In the genomic region with DNA sequence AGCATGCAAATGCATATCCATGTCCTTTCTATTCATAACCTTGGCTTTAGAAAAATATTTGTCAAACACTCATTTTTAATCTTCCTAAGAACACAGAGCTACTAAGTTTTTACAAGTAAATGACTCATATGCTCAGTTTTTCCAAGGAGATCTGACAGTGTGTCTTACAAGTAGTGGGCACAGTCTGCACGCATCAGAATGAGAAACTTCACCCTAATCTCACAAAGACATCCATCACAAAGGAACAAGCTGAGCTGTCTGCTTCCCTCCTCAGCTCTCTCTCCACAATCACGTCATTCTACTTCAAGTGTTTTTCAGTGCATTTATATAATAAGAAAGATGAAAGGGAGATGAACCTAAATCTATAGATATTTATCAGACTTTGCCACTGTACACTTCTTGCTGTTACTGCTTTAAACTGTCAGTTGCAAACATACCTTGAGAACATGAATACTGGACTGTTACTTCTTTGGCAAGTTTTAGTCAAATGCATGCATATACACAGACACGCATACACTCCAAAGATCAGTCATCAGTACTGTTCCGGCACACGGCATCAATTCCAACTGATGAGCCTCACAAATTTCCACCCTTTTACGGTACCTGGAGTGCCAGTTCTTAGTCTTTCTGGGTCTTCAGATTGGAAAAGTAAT, we compare ENCODE assay signal across 10 cellular contexts.
A peak's percentile ranks its signal among the peaks of the same experiment; 100 is the strongest.
DNase-seq lines count a peak whose midpoint lies in the region; ATAC-seq and TF ChIP-seq lines count a peak whose summit lies in the region.
"Had no signal": no experiment of that assay in that cellular context is flagged by ENCODE, and none has a peak within 500 bp of the region (broad histone marks: within the 10 kb centered on the region; RNA-seq: fewer than 3 reads in every experiment).

No MANE protein-coding gene starts in this region.

- H3K4me1 Mint-ChIP-seq in glutamatergic neuron (ENCODE audit: low read depth, unreplicated experiment) (peaks cover 5% of the 10 kb centered on the region), nephron progenitor cell (peaks cover 6% of the 10 kb centered on the region)

- H3K4me1 ChIP-seq in HAP-1 = peaks cover 19% of the 10 kb centered on the region

- no peak overlapping the region for H3K4me3 ChIP-seq in AG04449 (ENCODE audit: low read depth, low read length)
- H3K4me3 ChIP-seq in HAP-1 = no peak overlapping the region

- peak; percentile 82 for DNase-seq in AG04449 (ENCODE audit: low read depth, low spot score)
- DNase-seq in HAP-1 (ENCODE audit: low spot score in 2 of 2) = peak; percentile 38 to 76
- peak; percentile 30 for DNase-seq in activated naive CD4-positive, alpha-beta T cell treated with anti-CD3 and anti-CD28 coated beads, Interleukin-2, amount 50 U/mL, for 16 hours
- DNase-seq in glutamatergic neuron = no peak
- DNase-seq in nephron progenitor cell = no peak
- DNase-seq in NCI-H1694 (lab: John Stamatoyannopoulos, UW) = no peak
- DNase-seq in NCI-H524 treated with DMSO at 0.1 percent for 48 hours (lab: John Stamatoyannopoulos, UW) = no peak
- DNase-seq: DMS79, NCI-H2171 treated with DMSO at 0.1 percent for 48 hours had no signal

- H3K36me3 Mint-ChIP-seq in glutamatergic neuron (ENCODE audit: unreplicated experiment) (no peaks in the 10 kb centered on the region), nephron progenitor cell (ENCODE audit: low read depth) (peaks cover 14% of the 10 kb centered on the region)

- POLR2A ChIA-PET in AG04449 (lab: Yijun Ruan, JAX) = interaction anchor here (0.6 to 1.2 kb wide), 2 partner anchors 10 to 138 kb away, joined by 3 to 4 read pairs; no protein-coding TSS in a partner anchor

- no peaks in the 10 kb centered on the region for H3K9me3 Mint-ChIP-seq in glutamatergic neuron (ENCODE audit: unreplicated experiment)
- peaks cover 8% of the 10 kb centered on the region for H3K9me3 Mint-ChIP-seq in nephron progenitor cell

- CTCF ChIA-PET in AG04449 (lab: Yijun Ruan, JAX) = interaction anchor here (1.2 kb wide), 1 partner anchor 11 kb away, joined by 6 read pairs; no protein-coding TSS in a partner anchor

- H3K27ac Mint-ChIP-seq in glutamatergic neuron (ENCODE audit: unreplicated experiment) (peak overlapping the region; percentile 3), nephron progenitor cell (no peak overlapping the region)

- no peak for ATAC-seq in GM18858 (IDR thresholded peaks at IDR 0.05; ENCODE audit: unreplicated experiment)

- H3K27me3 ChIP-seq in HAP-1 (ENCODE audit: low read depth) = no peaks in the 10 kb centered on the region

- H3K4me3 Mint-ChIP-seq in glutamatergic neuron (ENCODE audit: unreplicated experiment) (no peak overlapping the region), nephron progenitor cell (no peak overlapping the region)

- no peaks in the 10 kb centered on the region for H3K36me3 ChIP-seq in HAP-1 (replicated peaks)

- H3K27me3 Mint-ChIP-seq in glutamatergic neuron (ENCODE audit: unreplicated experiment) (no peaks in the 10 kb centered on the region), nephron progenitor cell (ENCODE audit: low read depth, poor library complexity) (no peaks in the 10 kb centered on the region)

- no peaks in the 10 kb centered on the region for H3K9me3 ChIP-seq in HAP-1

- TF ChIP-seq CTCF in AG04449 (IDR thresholded peaks at IDR 0.05; ENCODE audit: insufficient read depth, low read length, missing control alignments) = no peak
- no peak for TF ChIP-seq CTCF in glutamatergic neuron (IDR thresholded peaks at IDR 0.05; ENCODE audit: partially characterized antibody, unreplicated experiment)
- no peak for TF ChIP-seq CTCF in nephron progenitor cell (IDR thresholded peaks at IDR 0.05)

- in situ Hi-C loops in HAP-1 (cut with MboI; ENCODE audit: low sequenced_read_pairs) = no loop called here

Comparison
In these comparisons a context has a peak if more than half of its experiments do, and no peak if none do; other contexts are left out.
1. DNase-seq: peak in AG04449 (single experiment), HAP-1 (2 of 2) and activated naive CD4-positive, alpha-beta T cell treated with anti-CD3 and anti-CD28 coated beads, Interleukin-2, amount 50 U/mL, for 16 hours (single experiment); none in glutamatergic neuron (single experiment), nephron progenitor cell (single experiment), NCI-H1694 (single experiment) and NCI-H524 treated with DMSO at 0.1 percent for 48 hours (single experiment).